In genomic region chr9:115673599-115673998, GRCh38 we compare ENCODE assay signal across 9 cellular contexts.
A peak's percentile ranks its signal among the peaks of the same experiment; 100 is the strongest.
DNase-seq lines count a peak whose midpoint lies in the region; ATAC-seq and TF ChIP-seq lines count a peak whose summit lies in the region.
"Had no signal": no experiment of that assay in that cellular context is flagged by ENCODE, and none has a peak within 500 bp of the region (broad histone marks: within the 10 kb centered on the region; RNA-seq: fewer than 3 reads in every experiment).

No MANE protein-coding gene starts in this region.

- H2AK5ac ChIP-seq in IMR-90 (ENCODE audit: low read depth, low read length) = peak overlapping the region; percentile 99

- H3K27me3 ChIP-seq in IMR-90 (ENCODE audit: control insufficient read depth, insufficient read depth, low read length) (no peaks in the 10 kb centered on the region), tibial artery (no peaks in the 10 kb centered on the region)

- CTCF ChIA-PET in IMR-90 (lab: Yijun Ruan, JAX) = interaction anchor here (1.3 to 1.8 kb wide), 4 partner anchors 69 to 897 kb away, joined by 3 to 7 read pairs (median 3); no protein-coding TSS in a partner anchor

- peak overlapping the region; percentile 100 for H2BK20ac ChIP-seq in IMR-90 (ENCODE audit: low read depth, low read length)

- peak overlapping the region; percentile 94 to 97 for H4K8ac ChIP-seq in IMR-90 (ENCODE audit: low read depth in 2 of 2, low read length in 2 of 2)

- in situ Hi-C loops in IMR-90 (cut with MboI; ENCODE audit: low sequenced_read_pairs) = no loop called here

- H3K27ac ChIP-seq in IMR-90 (ENCODE audit: insufficient read depth, low read length) = peak overlapping the region; percentile 99
- H3K27ac ChIP-seq in tibial artery = peak overlapping the region; percentile 59 to 70

- H3K4me3 ChIP-seq in IMR-90 (ENCODE audit: insufficient read depth, low read depth, low read length) (no peak overlapping the region), tibial artery (no peak overlapping the region)

- ATAC-seq in IMR-90 (ENCODE audit: low read depth) (no peak), left ventricle myocardium superior (peak; percentile 59)
- ATAC-seq: naive thymus-derived CD4-positive, alpha-beta T cell had no signal

- DNase-seq in IMR-90 (peak; percentile 75), amniotic stem cell (lab: John Stamatoyannopoulos, UW) (peak; percentile 21), left ventricle myocardium superior (no peak), tibial artery (peak; percentile 30 to 53), dermis blood vessel endothelial cell (no peak), NCI-H82 treated with DMSO at 0.1 percent for 48 hours (lab: John Stamatoyannopoulos, UW; ENCODE audit: unreplicated experiment) (no peak)
- DNase-seq in stimulated activated CD4-positive, alpha-beta T cell treated with anti-CD3 and anti-CD28 coated beads, Interleukin-1b, Interleukin-23, amount 100 ng/mL, for 48 hours = no peak
- DNase-seq: activated CD4-positive, CD25-positive, alpha-beta regulatory T cell; naive thymus-derived CD4-positive, alpha-beta T cell had no signal

- H4K91ac ChIP-seq in IMR-90 (ENCODE audit: insufficient read depth, low read depth, low read length) = peak overlapping the region; percentile 99

- no peak overlapping the region for H2AFZ ChIP-seq in IMR-90 (replicated peaks; ENCODE audit: low read length, poor library complexity)

- peak overlapping the region; percentile 95 for H4K5ac ChIP-seq in IMR-90 (ENCODE audit: low read depth, low read length)

- H3K14ac ChIP-seq in IMR-90 (replicated peaks; ENCODE audit: low read depth, low read length) = peak overlapping the region; percentile 98

- peak overlapping the region; percentile 99 for H3K23ac ChIP-seq in IMR-90 (ENCODE audit: low read depth, low read length)

- no peak for TF ChIP-seq RAD21 in IMR-90 (IDR thresholded peaks at IDR 0.05; ENCODE audit: low read length)

- no TSS peak for BruUV-seq in IMR-90 (replicated peaks; lab: Mats Ljungman, UMichigan)

- dilution Hi-C loops in IMR-90 (cut with HindIII; ENCODE audit: low sequenced_read_pairs, unreplicated experiment) = no loop called here

- H3K4me1 ChIP-seq in IMR-90 (ENCODE audit: control insufficient read depth, insufficient read depth, low read length) = peaks cover 29% of the 10 kb centered on the region
- H3K4me1 ChIP-seq in tibial artery = peaks cover 0 to 45% (median 11%) of the 10 kb centered on the region in 4 donors

- peak overlapping the region; percentile 100 for H2BK5ac ChIP-seq in IMR-90 (ENCODE audit: low read depth, low read length, poor library complexity, severe bottlenecking)

- TF ChIP-seq CTCF in IMR-90 (conservative IDR thresholded peaks at IDR 0.05; ENCODE audit: low read depth, low read length) = no peak
- no peak for TF ChIP-seq CTCF in tibial artery (IDR thresholded peaks at IDR 0.05)

- H4K20me1 ChIP-seq in IMR-90 (ENCODE audit: insufficient read depth, low read length) = no peaks in the 10 kb centered on the region

- H3K9me3 ChIP-seq in IMR-90 (ENCODE audit: control insufficient read depth, insufficient read depth, low read length) = no peaks in the 10 kb centered on the region
- no peaks in the 10 kb centered on the region for H3K9me3 ChIP-seq in tibial artery

- peaks cover 8% of the 10 kb centered on the region; the same call in 1 of the 2 replicates for H3K9me1 ChIP-seq in IMR-90 (ENCODE audit: insufficient read depth, low read length)

- H3K36me3 ChIP-seq in IMR-90 (ENCODE audit: control insufficient read depth, insufficient read depth, low read length) (no peaks in the 10 kb centered on the region), tibial artery (no peaks in the 10 kb centered on the region)

- WGBS in IMR-90 (ENCODE audit: extremely low coverage in 2 of 2, insufficient read length in 1 of 2), 2 experiments = no CpG with 5 or more reads among the region's 3 CpGs

- H2AK9ac ChIP-seq in IMR-90 (replicated peaks; ENCODE audit: low read depth, low read length, poor library complexity) = no peak overlapping the region

- peak overlapping the region; percentile 100 for H2BK120ac ChIP-seq in IMR-90 (ENCODE audit: low read depth, low read length)

- peak overlapping the region; percentile 99 for H3K4ac ChIP-seq in IMR-90 (ENCODE audit: low read depth, low read length)

- H3K79me1 ChIP-seq in IMR-90 (ENCODE audit: low read depth in 1 of 2, low read length in 2 of 2) = 0 out of 4 replicates have a peak, but pooled peaks cover 0 to 3% of the 10 kb centered on the region in 2 experiments

- POLR2A ChIA-PET in IMR-90 (lab: Charles Lee; ENCODE audit: unreplicated experiment) = interaction anchor here (0.6 kb wide), 1 partner anchor 482 kb away, joined by 6 read pairs; no protein-coding TSS in a partner anchor

- H3K9ac ChIP-seq in IMR-90 (ENCODE audit: low read depth, low read length) = peak overlapping the region; percentile 57; the same call in 1 of the 2 replicates

- H2BK15ac ChIP-seq in IMR-90 (ENCODE audit: low read depth, low read length) = peak overlapping the region; percentile 93

- peak overlapping the region; percentile 78; the same call in 1 of the 2 replicates for H3K4me2 ChIP-seq in IMR-90 (ENCODE audit: low read depth, low read length)

- peak overlapping the region; percentile 100 for H3K56ac ChIP-seq in IMR-90 (ENCODE audit: extremely low read depth, insufficient read depth, low read length)

- TF ChIP-seq POLR2A in IMR-90 (IDR thresholded peaks at IDR 0.05; ENCODE audit: low read depth, low read length) = no peak

- H3K18ac ChIP-seq in IMR-90 (ENCODE audit: low read depth, low read length) = peak overlapping the region; percentile 96

- intact Hi-C loops in IMR-90 (cut with micrococcal nuclease) (loop anchor here (1.0 to 5.0 kb wide), 4 partner anchors 18 to 565 kb away; partner anchors contain the start of gene PAPPA), left ventricle myocardium superior (cut with micrococcal nuclease) (no loop called here), tibial artery (cut with DNase I; ENCODE audit: low total_unique reads) (no loop called here)

TF ChIP-seq in IMR-90, 13 proteins besides CTCF, POLR2A, EP300 and RAD21:
- TF ChIP-seq RFX5 (IDR thresholded peaks at IDR 0.05; ENCODE audit: low read depth, low read length) = no peak
- 0 out of 2 replicates have a peak, but pooled peaks have one; percentile 26 for TF ChIP-seq CEBPB (IDR thresholded peaks at IDR 0.05; ENCODE audit: low read depth, low read length)
- no peak for TF ChIP-seq MAZ (IDR thresholded peaks at IDR 0.05; ENCODE audit: borderline replicate concordance, low read depth, low read length)
TF ChIP-seq in IMR-90: peak in this region for 1.

Comparison
In these comparisons a context has a peak if more than half of its experiments do, and no peak if none do; other contexts are left out.
1. DNase-seq: peak in IMR-90 (single experiment), amniotic stem cell (single experiment) and tibial artery (2 of 2); none in left ventricle myocardium superior (single experiment), dermis blood vessel endothelial cell (single experiment), stimulated activated CD4-positive, alpha-beta T cell treated with anti-CD3 and anti-CD28 coated beads, Interleukin-1b, Interleukin-23, amount 100 ng/mL, for 48 hours (single experiment) and NCI-H82 treated with DMSO at 0.1 percent for 48 hours (single experiment).